Comparison of ENCODE assay signal across 8 cellular contexts in the genomic region with DNA sequence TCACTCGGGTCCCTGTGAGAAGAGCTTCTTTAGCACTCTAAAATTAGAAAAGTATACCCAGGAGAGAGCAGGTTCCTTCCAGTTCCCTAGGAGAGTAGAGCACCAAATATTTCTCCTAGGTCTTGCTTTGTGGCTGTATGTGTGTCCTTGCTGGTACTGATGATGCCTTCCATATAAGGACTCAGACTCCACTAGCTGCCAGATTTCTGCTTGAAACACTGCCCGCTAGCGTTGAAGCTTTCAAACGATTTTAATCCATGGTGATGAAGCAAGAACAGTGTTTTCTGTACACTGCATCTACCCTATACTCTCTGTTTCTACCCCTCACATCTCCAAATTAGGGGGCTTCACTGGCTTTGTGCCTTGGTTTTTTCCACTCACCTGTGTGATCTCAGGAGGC. TPM values are rescaled to one million over a fixed set of nuclear protein-coding genes. Genes with fewer than 3 reads are reported as not detected.
DNase-seq lines count a peak whose midpoint lies in the region; ATAC-seq, FAIRE-seq and TF ChIP-seq lines count a peak whose summit lies in the region.

No MANE protein-coding gene starts in this region.

- POLR2A ChIA-PET in CD4-positive, alpha-beta T cell (lab: Charles Lee) = interaction anchor here (3.3 kb wide), 1 partner anchor 656 kb away, joined by 25 read pairs; the partner anchor contains the start of gene NIPSNAP3A

- peaks cover 14% of the 10 kb centered on the region for H3K36me3 Mint-ChIP-seq in CD4-positive, alpha-beta T cell (ENCODE audit: low read depth)

- H3K27me3 ChIP-seq in CD4-positive, alpha-beta T cell (ENCODE audit: control insufficient read depth, insufficient read depth, low read length) = no peaks in the 10 kb centered on the region
- H3K27me3 ChIP-seq in muscle layer of duodenum (ENCODE audit: low read depth, low read length) = no peaks in the 10 kb centered on the region

- DNase-seq in CD4-positive, alpha-beta T cell = peak in 1 of 10 experiments; percentile 6
- DNase-seq in H54 (ENCODE audit: insufficient read length, low spot score) = no peak
- peak; percentile 10 for DNase-seq in NCI-H2227 treated with DMSO at 0.1 percent for 48 hours (lab: John Stamatoyannopoulos, UW)
- DNase-seq in cardiac fibroblast (ENCODE audit: low read depth in 2 of 2) = peak; percentile 40 to 76
- no peak for DNase-seq in germinal center (ENCODE audit: low spot score)
- no peak for DNase-seq in NCI-H1694 (lab: John Stamatoyannopoulos, UW)

- TF ChIP-seq CTCF in CD4-positive, alpha-beta T cell (IDR thresholded peaks at IDR 0.05) = no peak
- peak; percentile 36 for TF ChIP-seq CTCF in cardiac fibroblast (IDR thresholded peaks at IDR 0.05; ENCODE audit: low read depth, low read length)

- intact Hi-C loops in CD4-positive, alpha-beta T cell (cut with DNase I, micrococcal nuclease) = loop anchor here (2.0 to 10.0 kb wide), 6 partner anchors 79 to 1603 kb away; partner anchors contain the start of genes FKTN (in 2 of the 2), NIPSNAP3A (in 1 of the 2), SLC44A1 (in 1 of the 2) and TMEM38B (in 1 of the 2)

- CTCF ChIA-PET in CD4-positive, alpha-beta T cell (lab: Charles Lee) = no interaction called here

- no peaks in the 10 kb centered on the region for H3K27me3 Mint-ChIP-seq in CD4-positive, alpha-beta T cell

- H3K9me3 ChIP-seq in CD4-positive, alpha-beta T cell (ENCODE audit: control insufficient read depth, low read length) = no peaks in the 10 kb centered on the region
- H3K9me3 ChIP-seq in muscle layer of duodenum (ENCODE audit: control insufficient read depth in 1 of 2, low read length in 2 of 2) = no peaks in the 10 kb centered on the region

- H3K4me1 Mint-ChIP-seq in CD4-positive, alpha-beta T cell (ENCODE audit: low read depth) = peaks cover 57% of the 10 kb centered on the region

- peaks cover 0 to 14% of the 10 kb centered on the region in 2 donors for H3K36me3 ChIP-seq in muscle layer of duodenum (ENCODE audit: control insufficient read depth in 1 of 2, insufficient read depth in 2 of 2, low read length in 2 of 2)

- H3K4me3 ChIP-seq in cardiac fibroblast (replicated peaks in 1 of 2; ENCODE audit: low read depth in 2 of 2, low read length in 2 of 2) (no peak overlapping the region), muscle layer of duodenum (ENCODE audit: low read depth in 1 of 2, low read length in 2 of 2) (peak overlapping the region in 1 of 2 donors; percentile 42)

- peak overlapping the region; percentile 99 for H3K27ac Mint-ChIP-seq in CD4-positive, alpha-beta T cell

- ATAC-seq in CD4-positive, alpha-beta T cell (ENCODE audit: poor library complexity) = no peak
- no peak for ATAC-seq in GM19452 (IDR thresholded peaks at IDR 0.05; ENCODE audit: unreplicated experiment)

- no peaks in the 10 kb centered on the region for H3K9me3 Mint-ChIP-seq in CD4-positive, alpha-beta T cell

- H3K4me3 Mint-ChIP-seq in CD4-positive, alpha-beta T cell = peak overlapping the region; percentile 64

- H3K27ac ChIP-seq in CD4-positive, alpha-beta T cell (ENCODE audit: low read depth, low read length) = no peak overlapping the region
- H3K27ac ChIP-seq in muscle layer of duodenum (ENCODE audit: low read length) = peak overlapping the region; percentile 55

- peaks cover 7 to 30% of the 10 kb centered on the region in 2 donors for H3K4me1 ChIP-seq in muscle layer of duodenum (ENCODE audit: control insufficient read depth in 1 of 2, insufficient read depth in 2 of 2, low read length in 2 of 2)

- FAIRE-seq in H54 (lab: Jason Lieb, UNC) = peak; percentile 95

- no peak for TF ChIP-seq POLR2A in H54 (IDR thresholded peaks at IDR 0.05; ENCODE audit: low read depth, low read length)

RNA-seq across cellular contexts. Expression of gene SMC2, which starts 2.4 kb away (rescaled TPM):
- total RNA-seq in CD4-positive, alpha-beta T cell = 1 to 10 TPM; 2.6 to 2.9 TPM

Comparison
In these comparisons a context has a peak if more than half of its experiments do, and no peak if none do; other contexts are left out.
1. DNase-seq: peak in NCI-H2227 treated with DMSO at 0.1 percent for 48 hours (single experiment) and cardiac fibroblast (2 of 2); none in H54 (single experiment), germinal center (single experiment) and NCI-H1694 (single experiment).